1 cellular context compared by ENCODE assay signal in genomic region chr1:228471762-228472398, GRCh38.
TF ChIP-seq lines count a peak whose summit lies in the region.

No MANE protein-coding gene starts in this region.

TF ChIP-seq in GM12878, 131 proteins besides CTCF, POLR2A, EP300 and RAD21 (continued from another document):
- no peak for TF ChIP-seq E2F4 (IDR thresholded peaks at IDR 0.05; ENCODE audit: low read depth, low read length)
TF ChIP-seq in GM12878: peak in this region for 0.
